Comparison of ENCODE assay signal across 7 cellular contexts in genomic region chr11:86978756-86979608, GRCh38. TPM values are rescaled to one million over a fixed set of nuclear protein-coding genes. Genes with fewer than 3 reads are reported as not detected.
DNase-seq lines count a peak whose midpoint lies in the region; ATAC-seq and TF ChIP-seq lines count a peak whose summit lies in the region.

No MANE protein-coding gene starts in this region.

- H3K4me3 Mint-ChIP-seq in mesothelial cell of epicardium, result no peak overlapping the region

- no peaks in the 10 kb centered on the region for H3K27me3 Mint-ChIP-seq in mesothelial cell of epicardium (ENCODE audit: low read depth)

- peaks cover 3% of the 10 kb centered on the region for H3K9me3 Mint-ChIP-seq in mesothelial cell of epicardium

- peak; percentile 67 for ATAC-seq in GM21619 (IDR thresholded peaks at IDR 0.05; ENCODE audit: unreplicated experiment)

- H3K9me3 ChIP-seq in MG63, result no peaks in the 10 kb centered on the region

- H3K27me3 ChIP-seq in GM06990 (replicated peaks; ENCODE audit: control insufficient read depth, insufficient read depth, low read length) (no peaks in the 10 kb centered on the region), MG63 (no peaks in the 10 kb centered on the region; the same call in 1 of the 2 replicates)

- no peak overlapping the region for H3K4me3 ChIP-seq in GM06990 (replicated peaks; ENCODE audit: low read depth, low read length)
- H3K4me3 ChIP-seq in MG63, result no peak overlapping the region

- DNase-seq in GM06990 (ENCODE audit: extremely low read depth, insufficient read length) (no peak), NCI-H2029 treated with DMSO at 0.1 percent for 48 hours (lab: John Stamatoyannopoulos, UW) (peak; percentile 21), mesothelial cell of epicardium (ENCODE audit: low spot score in 2 of 2, unreplicated experiment in 2 of 2) (no peak), MG63 (no peak), T-helper 9 cell (no peak)
- peak; percentile 21 for DNase-seq in central memory CD4-positive, alpha-beta T cell

- H3K27ac Mint-ChIP-seq in mesothelial cell of epicardium, result no peak overlapping the region

- H3K36me3 Mint-ChIP-seq in mesothelial cell of epicardium, result no peaks in the 10 kb centered on the region

- H3K4me1 Mint-ChIP-seq in mesothelial cell of epicardium, result peaks cover 5% of the 10 kb centered on the region

- H3K36me3 ChIP-seq in GM06990 (ENCODE audit: control insufficient read depth, insufficient read depth, low read length) (no peaks in the 10 kb centered on the region), MG63 (no peaks in the 10 kb centered on the region)

- TF ChIP-seq CTCF in GM06990 (IDR thresholded peaks at IDR 0.05; ENCODE audit: insufficient read depth, low read length, poor library complexity, severe bottlenecking) (peak; percentile 67), mesothelial cell of epicardium (IDR thresholded peaks at IDR 0.05; ENCODE audit: unreplicated experiment) (peak; percentile 62)

RNA-seq across cellular contexts. Expression of gene FZD4, which starts 23.8 kb away (rescaled TPM):
- 20.1 to 22.5 TPM (median 20.7 TPM) in 3 replicates for total RNA-seq in mesothelial cell of epicardium
- total RNA-seq in MG63 (2014; rRNA removed; shearing (Covaris generic); ENCODE audit: low replicate concordance), result 0.16 and 0.99 TPM in 2 replicates

RNA-seq across cellular contexts. Expression of gene TMEM135, which starts 58.8 kb away (rescaled TPM):
- 36.0 to 42.6 TPM (median 39.9 TPM) in 3 replicates for total RNA-seq in mesothelial cell of epicardium
- total RNA-seq in MG63 (2014; rRNA removed; shearing (Covaris generic); ENCODE audit: low replicate concordance), result 7.3 and 10.7 TPM in 2 replicates

Comparison
In these comparisons a context has a peak if more than half of its experiments do, and no peak if none do; other contexts are left out.
1. DNase-seq: peak in NCI-H2029 treated with DMSO at 0.1 percent for 48 hours (single experiment) and central memory CD4-positive, alpha-beta T cell (single experiment); none in GM06990 (single experiment), mesothelial cell of epicardium (0 of 2), MG63 (single experiment) and T-helper 9 cell (single experiment).
2. RNA of gene FZD4, which starts 23.8 kb away (total RNA-seq): 20.1 to 22.5 TPM in mesothelial cell of epicardium; 0.16 to 0.99 TPM in MG63; every median in the first group is over 10 times any median in the second.